8 cellular contexts compared by ENCODE assay signal in genomic region chr7:194996-195829, GRCh38. TPM values are rescaled to one million over a fixed set of nuclear protein-coding genes. Genes with fewer than 3 reads are reported as not detected.
A peak's percentile ranks its signal among the peaks of the same experiment; 100 is the strongest.
DNase-seq lines count a peak whose midpoint lies in the region; ATAC-seq and TF ChIP-seq lines count a peak whose summit lies in the region.

No MANE protein-coding gene starts in this region.

- H4K91ac ChIP-seq in neuronal stem cell (ENCODE audit: low read depth, low read length, poor library complexity): no peak overlapping the region

- peak overlapping the region; percentile 95 for H3K23ac ChIP-seq in neuronal stem cell (ENCODE audit: low read depth, low read length, poor library complexity)

- peaks cover 19 to 53% (median 26%) of the 10 kb centered on the region in 3 donors for H3K36me3 ChIP-seq in esophagus squamous epithelium
- peaks cover 9 to 27% of the 10 kb centered on the region in 2 donors for H3K36me3 ChIP-seq in neuronal stem cell (replicated peaks in 1 of 2; ENCODE audit: control insufficient read depth in 2 of 2, insufficient read depth in 2 of 2, low read length in 2 of 2)

- H3K9me3 Mint-ChIP-seq in CD14-positive monocyte: peaks cover 0 to 1% (median 0%) of the 10 kb centered on the region in 7 donors

- peak overlapping the region in 2 of 4 donors; percentile 93 to 95 for H3K27ac ChIP-seq in esophagus squamous epithelium
- no peak overlapping the region for H3K27ac ChIP-seq in neuronal stem cell (replicated peaks; ENCODE audit: low read length)

- peak overlapping the region; percentile 49 for H2BK15ac ChIP-seq in neuronal stem cell (ENCODE audit: low read length)

- no peak overlapping the region for H2BK120ac ChIP-seq in neuronal stem cell (ENCODE audit: low read depth, low read length)

- DNase-seq in CD14-positive monocyte (ENCODE audit: low spot score) (no peak), NOMO-1 treated with dmso at 0.1 percent for 144 hours (lab: John Stamatoyannopoulos, UW; ENCODE audit: unreplicated experiment) (peak; percentile 28), esophagus squamous epithelium (lab: John Stamatoyannopoulos, UW) (no peak), neuronal stem cell (ENCODE audit: low spot score) (no peak), medulla oblongata (ENCODE audit: extremely low spot score) (no peak)
- DNase-seq in activated CD4-positive, alpha-beta T cell treated with anti-CD3 and anti-CD28 coated beads, Interleukin-2, amount 50 U/mL, for 1 hour: no peak

- H3K4me3 ChIP-seq in esophagus squamous epithelium (peak overlapping the region; percentile 55 to 89 (median 65)), neuronal stem cell (ENCODE audit: low read length in 2 of 2) (peak overlapping the region; percentile 49 to 59)

- H3K79me1 ChIP-seq in neuronal stem cell (ENCODE audit: low read depth, low read length): peaks cover 2% of the 10 kb centered on the region

- ATAC-seq in HG03095 (IDR thresholded peaks at IDR 0.05; ENCODE audit: unreplicated experiment): no peak
- ATAC-seq in GM19467 (IDR thresholded peaks at IDR 0.05; ENCODE audit: unreplicated experiment): no peak

- H3K9me3 ChIP-seq in esophagus squamous epithelium (no peaks in the 10 kb centered on the region), neuronal stem cell (replicated peaks in 1 of 2; ENCODE audit: control insufficient read depth in 2 of 2, insufficient read depth in 1 of 2, low read depth in 1 of 2, low read length in 2 of 2) (no peaks in the 10 kb centered on the region)

- H2AFZ ChIP-seq in neuronal stem cell (ENCODE audit: low read length): peak overlapping the region; percentile 88

- H2AK5ac ChIP-seq in neuronal stem cell (ENCODE audit: low read depth, low read length): no peak overlapping the region

- H3K4me2 ChIP-seq in neuronal stem cell (ENCODE audit: insufficient read depth, low read length, poor library complexity, severe bottlenecking): peak overlapping the region; percentile 97

- peaks cover 0 to 36% (median 0%) of the 10 kb centered on the region in 4 donors for H3K27me3 ChIP-seq in esophagus squamous epithelium
- H3K27me3 ChIP-seq in neuronal stem cell (ENCODE audit: control insufficient read depth in 3 of 3, insufficient read depth in 3 of 3, low read depth in 1 of 3, low read length in 3 of 3): peaks cover 5 to 39% (median 19%) of the 10 kb centered on the region in 3 experiments

- no peak for TF ChIP-seq POLR2A in esophagus squamous epithelium (IDR thresholded peaks at IDR 0.05)

- no peak for TF ChIP-seq CTCF in CD14-positive monocyte (IDR thresholded peaks at IDR 0.05)
- TF ChIP-seq CTCF in esophagus squamous epithelium (IDR thresholded peaks at IDR 0.05): no peak

- no peak overlapping the region for H3K18ac ChIP-seq in neuronal stem cell (ENCODE audit: low read length)

- 81 to 88% methylated on average over 15 to 20 of the region's 33 CpGs for WGBS in esophagus squamous epithelium, 2 donors
- WGBS in neuronal stem cell (ENCODE audit: extremely low coverage in 2 of 2, insufficient read length in 2 of 2, insufficient replicate concordance in 1 of 2), 2 donors: no CpG with 5 or more reads among the region's 33 CpGs

- peaks cover 40% of the 10 kb centered on the region for H3K4me1 Mint-ChIP-seq in CD14-positive monocyte

- intact Hi-C loops in CD14-positive monocyte (cut with micrococcal nuclease) (loop anchor here (5.0 kb wide), 2 partner anchors 43 to 78 kb away; no protein-coding TSS in a partner anchor), esophagus squamous epithelium (cut with DNase I) (no loop called here)

- peak overlapping the region; percentile 93 to 97 for H3K4me3 Mint-ChIP-seq in CD14-positive monocyte

- H4K8ac ChIP-seq in neuronal stem cell (ENCODE audit: low read depth, low read length): no peak overlapping the region

- peak overlapping the region; percentile 70 for H3K9ac ChIP-seq in neuronal stem cell (ENCODE audit: low read depth, low read length, poor library complexity)

- no peak overlapping the region for H3K4ac ChIP-seq in neuronal stem cell (ENCODE audit: low read length)

- no peak overlapping the region for H2BK5ac ChIP-seq in neuronal stem cell (ENCODE audit: low read length)

- H3K14ac ChIP-seq in neuronal stem cell (ENCODE audit: low read length): peak overlapping the region; percentile 56

- peaks cover 0 to 19% (median 17%) of the 10 kb centered on the region in 3 donors for H3K27me3 Mint-ChIP-seq in CD14-positive monocyte (ENCODE audit: low read depth in 3 of 3)

- peak overlapping the region; percentile 84 for H2BK12ac ChIP-seq in neuronal stem cell (ENCODE audit: low read length)

- H3K27ac Mint-ChIP-seq in CD14-positive monocyte: peak overlapping the region in 2 of 7 donors; percentile 25 to 57

- peaks cover 64 to 66% of the 10 kb centered on the region in 2 donors for H3K36me3 Mint-ChIP-seq in CD14-positive monocyte

- H3K4me1 ChIP-seq in esophagus squamous epithelium: peaks cover 35 to 82% (median 40%) of the 10 kb centered on the region in 3 donors
- H3K4me1 ChIP-seq in neuronal stem cell (ENCODE audit: control insufficient read depth in 2 of 2, insufficient read depth in 1 of 2, low read depth in 1 of 2, low read length in 2 of 2): peaks cover 19 to 20% of the 10 kb centered on the region in 2 donors

RNA-seq across cellular contexts. Expression of gene FAM20C, which starts 2.8 kb away (rescaled TPM):
- 1 to 10 TPM; 1.2 to 1.5 TPM for polyA plus RNA-seq in CD14-positive monocyte
- 10 to 100 TPM in 3 of 4 donors, 1 to 10 TPM in 1; 8.5 to 16.0 (median 13.7) TPM for total RNA-seq in esophagus squamous epithelium
- polyA plus RNA-seq in neuronal stem cell (2013, experiment 1 of 2): 7.3 TPM
- polyA plus RNA-seq in neuronal stem cell (2013, experiment 2 of 2): 7.3 TPM
